ENCODE assay signal across 15 cellular contexts in genomic region chr2:215900865-215901264, GRCh38.
DNase-seq lines count a peak whose midpoint lies in the region; ATAC-seq and TF ChIP-seq lines count a peak whose summit lies in the region.
"Had no signal": no experiment of that assay in that cellular context is flagged by ENCODE, and none has a peak within 500 bp of the region (broad histone marks: within the 10 kb centered on the region; RNA-seq: fewer than 3 reads in every experiment).

No MANE protein-coding gene starts in this region.

- no peak overlapping the region for H3K4me3 Mint-ChIP-seq in dendritic cell treated with granulocyte-macrophage colony-stimulating factor and Interleukin-4, amounts not matched to agents 40 ng/mL and 50 ng/mL, for 4 days
- H3K4me3 Mint-ChIP-seq: activated naive CD4-positive, alpha-beta T cell treated with anti-CD3 and anti-CD28 coated beads for 36 hours; CD4-positive, alpha-beta T cell had no signal

- peaks cover 59% of the 10 kb centered on the region for H3K4me1 Mint-ChIP-seq in dendritic cell treated with granulocyte-macrophage colony-stimulating factor and Interleukin-4, amounts not matched to agents 40 ng/mL and 50 ng/mL, for 4 days (ENCODE audit: low read depth)

- no peaks in the 10 kb centered on the region for H3K36me3 ChIP-seq in vagina
- H3K36me3 ChIP-seq: sigmoid colon had no signal

- H3K9me3 ChIP-seq in vagina, result no peaks in the 10 kb centered on the region
- H3K9me3 ChIP-seq: sigmoid colon had no signal

- H3K4me1 ChIP-seq in vagina, result peaks cover 15% of the 10 kb centered on the region
- H3K4me1 ChIP-seq: sigmoid colon had no signal

- no peak for TF ChIP-seq POLR2A in vagina (IDR thresholded peaks at IDR 0.05)

- intact Hi-C loops in dendritic cell treated with granulocyte-macrophage colony-stimulating factor and Interleukin-4, amounts not matched to agents 40 ng/mL and 50 ng/mL, for 4 days (cut with micrococcal nuclease), result loop anchor here (2.0 kb wide), 1 partner anchor 104 kb away; no protein-coding TSS in a partner anchor
- intact Hi-C loops in vagina (cut with DNase I), result no loop called here

- no peaks in the 10 kb centered on the region for H3K36me3 Mint-ChIP-seq in dendritic cell treated with granulocyte-macrophage colony-stimulating factor and Interleukin-4, amounts not matched to agents 40 ng/mL and 50 ng/mL, for 4 days (ENCODE audit: low read depth)

- H3K27me3 ChIP-seq in vagina, result no peaks in the 10 kb centered on the region
- H3K27me3 ChIP-seq: sigmoid colon had no signal

- no peaks in the 10 kb centered on the region for H3K27me3 Mint-ChIP-seq in dendritic cell treated with granulocyte-macrophage colony-stimulating factor and Interleukin-4, amounts not matched to agents 40 ng/mL and 50 ng/mL, for 4 days

- TF ChIP-seq CTCF in vagina (IDR thresholded peaks at IDR 0.05), result no peak

- no peak for DNase-seq in AG08396 (ENCODE audit: low spot score)
- no peak for DNase-seq in stimulated activated CD4-positive, alpha-beta T cell treated with anti-CD3 and anti-CD28 coated beads, Interleukin-2, amount 100 ng/mL, for 24 hours
- DNase-seq in vagina (ENCODE audit: extremely low spot score in 2 of 2), result no peak
- DNase-seq in D341Med (ENCODE audit: low spot score), result no peak
- DNase-seq: activated naive CD4-positive, alpha-beta T cell treated with anti-CD3 and anti-CD28 coated beads for 36 hours; CD4-positive, alpha-beta T cell; glutamatergic neuron; NCI-H1417; sigmoid colon had no signal

- peak overlapping the region; percentile 28 for H3K27ac Mint-ChIP-seq in dendritic cell treated with granulocyte-macrophage colony-stimulating factor and Interleukin-4, amounts not matched to agents 40 ng/mL and 50 ng/mL, for 4 days
- H3K27ac Mint-ChIP-seq: activated naive CD4-positive, alpha-beta T cell treated with anti-CD3 and anti-CD28 coated beads for 36 hours; CD4-positive, alpha-beta T cell had no signal

- ATAC-seq in GM18517 (IDR thresholded peaks at IDR 0.05; ENCODE audit: unreplicated experiment) (peak; percentile 83), GM21529 (IDR thresholded peaks at IDR 0.05; ENCODE audit: unreplicated experiment) (peak; percentile 87), HG03354 (IDR thresholded peaks at IDR 0.05; ENCODE audit: poor library complexity, severe bottlenecking, unreplicated experiment) (peak; percentile 72)
- ATAC-seq: activated CD4-positive, CD25-positive, alpha-beta regulatory T cell treated with anti-CD3 and anti-CD28 coated beads, Interleukin-2, amount 50 U/mL, for 24 hours had no signal

- no peak overlapping the region for H3K4me3 ChIP-seq in vagina
- H3K4me3 ChIP-seq: coronary artery, sigmoid colon had no signal

- H3K9me3 Mint-ChIP-seq in dendritic cell treated with granulocyte-macrophage colony-stimulating factor and Interleukin-4, amounts not matched to agents 40 ng/mL and 50 ng/mL, for 4 days, result no peaks in the 10 kb centered on the region
- H3K9me3 Mint-ChIP-seq: activated naive CD4-positive, alpha-beta T cell treated with anti-CD3 and anti-CD28 coated beads for 36 hours; CD4-positive, alpha-beta T cell had no signal

- H3K27ac ChIP-seq in vagina, result no peak overlapping the region
- H3K27ac ChIP-seq: coronary artery, sigmoid colon had no signal
